In genomic region chr7:2488272-2488645, GRCh38 we compare ENCODE assay signal across 23 cellular contexts. TPM values are rescaled to one million over a fixed set of nuclear protein-coding genes. Genes with fewer than 3 reads are reported as not detected.
DNase-seq lines count a peak whose midpoint lies in the region; ATAC-seq and TF ChIP-seq lines count a peak whose summit lies in the region.
"Had no signal": no experiment of that assay in that cellular context is flagged by ENCODE, and none has a peak within 500 bp of the region (broad histone marks: within the 10 kb centered on the region; RNA-seq: fewer than 3 reads in every experiment).

No MANE protein-coding gene starts in this region.

- intact Hi-C loops in activated CD8-positive, alpha-beta T cell treated with anti-CD3 and anti-CD28 coated beads for 36 hours (cut with micrococcal nuclease), result no loop called here
- intact Hi-C loops in left cardiac atrium (cut with DNase I), result no loop called here
- intact Hi-C loops in psoas muscle (cut with DNase I), result no loop called here
- intact Hi-C loops in vagina (cut with DNase I), result no loop called here
- intact Hi-C loops in upper lobe of right lung (cut with DNase I), result no loop called here

- H3K27me3 Mint-ChIP-seq in activated CD8-positive, alpha-beta T cell treated with anti-CD3 and anti-CD28 coated beads, Interleukin-2, amount 10 ng/mL, durations not matched to agents 7 days and 5 days (ENCODE audit: low read depth), result peaks cover 15% of the 10 kb centered on the region
- peaks cover 2% of the 10 kb centered on the region for H3K27me3 Mint-ChIP-seq in activated CD8-positive, alpha-beta T cell treated with anti-CD3 and anti-CD28 coated beads for 36 hours

- H3K27ac ChIP-seq in psoas muscle (peak overlapping the region; percentile 30), vagina (peak overlapping the region; percentile 79), upper lobe of right lung (no peak overlapping the region)

- H3K36me3 Mint-ChIP-seq in activated CD8-positive, alpha-beta T cell treated with anti-CD3 and anti-CD28 coated beads, Interleukin-2, amount 10 ng/mL, durations not matched to agents 7 days and 5 days (ENCODE audit: low read depth), result no peaks in the 10 kb centered on the region
- H3K36me3 Mint-ChIP-seq in activated CD8-positive, alpha-beta T cell treated with anti-CD3 and anti-CD28 coated beads for 36 hours (ENCODE audit: low read depth), result no peaks in the 10 kb centered on the region
- H3K36me3 Mint-ChIP-seq: activated CD4-positive, alpha-beta memory T cell treated with anti-CD3 and anti-CD28 coated beads for 36 hours had no signal

- no peak overlapping the region for H3K4me3 ChIP-seq in psoas muscle
- no peak overlapping the region for H3K4me3 ChIP-seq in vagina
- H3K4me3 ChIP-seq in upper lobe of right lung, result no peak overlapping the region
- H3K4me3 ChIP-seq: smooth muscle cell had no signal

- no peak for TF ChIP-seq CTCF in activated CD8-positive, alpha-beta T cell treated with anti-CD3 and anti-CD28 coated beads for 36 hours (IDR thresholded peaks at IDR 0.05)
- TF ChIP-seq CTCF in psoas muscle (IDR thresholded peaks at IDR 0.05), result no peak
- no peak for TF ChIP-seq CTCF in vagina (IDR thresholded peaks at IDR 0.05)
- no peak for TF ChIP-seq CTCF in upper lobe of right lung (IDR thresholded peaks at IDR 0.05)

- H3K36me3 ChIP-seq in psoas muscle (ENCODE audit: insufficient read depth in 1 of 2, low read depth in 1 of 2) (no peaks in the 10 kb centered on the region), vagina (no peaks in the 10 kb centered on the region), upper lobe of right lung (no peaks in the 10 kb centered on the region)

- POLR2A ChIA-PET in activated CD8-positive, alpha-beta T cell treated with anti-CD3 and anti-CD28 coated beads, Interleukin-2, amount 10 ng/mL, durations not matched to agents 7 days and 5 days (lab: Charles Lee), result no interaction called here
- POLR2A ChIA-PET in activated CD8-positive, alpha-beta T cell treated with anti-CD3 and anti-CD28 coated beads for 36 hours (lab: Charles Lee), result no interaction called here

- CTCF ChIA-PET in activated CD8-positive, alpha-beta T cell treated with anti-CD3 and anti-CD28 coated beads, Interleukin-2, amount 10 ng/mL, durations not matched to agents 7 days and 5 days (lab: Charles Lee), result interaction anchor here (0.9 to 1.4 kb wide), 3 partner anchors 10 to 19 kb away, joined by 3 to 4 read pairs (median 4); no protein-coding TSS in a partner anchor
- CTCF ChIA-PET in activated CD8-positive, alpha-beta T cell treated with anti-CD3 and anti-CD28 coated beads for 36 hours (lab: Charles Lee), result interaction anchor here (0.9 kb wide), 1 partner anchor 20 kb away, joined by 3 read pairs; no protein-coding TSS in a partner anchor

- H3K27ac Mint-ChIP-seq in activated CD8-positive, alpha-beta T cell treated with anti-CD3 and anti-CD28 coated beads, Interleukin-2, amount 10 ng/mL, durations not matched to agents 7 days and 5 days, result peak overlapping the region; percentile 39
- no peak overlapping the region for H3K27ac Mint-ChIP-seq in activated CD8-positive, alpha-beta T cell treated with anti-CD3 and anti-CD28 coated beads for 36 hours
- H3K27ac Mint-ChIP-seq: activated CD4-positive, alpha-beta memory T cell treated with anti-CD3 and anti-CD28 coated beads for 36 hours; activated T-helper 1 cell treated with anti-CD3 and anti-CD28 coated beads, Interleukin-12 subunit alpha, Interleukin-12 subunit beta, Interleukin-2, Interleukin-4 antibody, amounts not matched to agents 30 ng/mL and 10 ng/mL and 1 ng/mL, durations not matched to agents 14 hours and 24 hours and 36 hours had no signal

- no peak for ATAC-seq in activated CD8-positive, alpha-beta T cell treated with anti-CD3 and anti-CD28 coated beads, Interleukin-2, amount 10 ng/mL, durations not matched to agents 7 days and 5 days
- ATAC-seq in activated CD8-positive, alpha-beta T cell treated with anti-CD3 and anti-CD28 coated beads for 36 hours, result no peak
- ATAC-seq in left cardiac atrium (peak; percentile 36 to 80), psoas muscle (peak; percentile 46 to 80 (median 72)), upper lobe of right lung (no peak), HG02610 (IDR thresholded peaks at IDR 0.05; ENCODE audit: unreplicated experiment) (no peak), GM21526 (IDR thresholded peaks at IDR 0.05; ENCODE audit: low FRiP score, unreplicated experiment) (no peak)
- ATAC-seq: SK-N-SH treated with all-trans-retinoic acid at 6 μM for 48 hours had no signal

- 14 to 23% (median 19%) methylated on average over 8 of the region's 8 CpGs for WGBS in psoas muscle, 3 donors

- DNase-seq in activated CD8-positive, alpha-beta T cell treated with anti-CD3 and anti-CD28 coated beads, Interleukin-2, amount 10 ng/mL, durations not matched to agents 7 days and 5 days, result no peak
- no peak for DNase-seq in activated CD8-positive, alpha-beta T cell treated with anti-CD3 and anti-CD28 coated beads for 36 hours
- DNase-seq in left cardiac atrium, result peak; percentile 73
- peak; percentile 80 to 87 for DNase-seq in psoas muscle
- DNase-seq in vagina (ENCODE audit: extremely low spot score in 2 of 2), result no peak
- DNase-seq in upper lobe of right lung, result no peak
- DNase-seq: 8988T; activated CD4-positive, alpha-beta memory T cell treated with anti-CD3 and anti-CD28 coated beads for 36 hours; CD8-positive, alpha-beta memory T cell; NCI-H187 treated with DMSO at 0.1 percent for 48 hours; NCI-H524; OCI-M1; stimulated activated naive CD4-positive, alpha-beta T cell treated with Interleukin-2 at 50 U/mL for 16 hours had no signal

- H3K4me1 ChIP-seq in psoas muscle (peaks cover 11% of the 10 kb centered on the region), vagina (peaks cover 42% of the 10 kb centered on the region), upper lobe of right lung (peaks cover 10% of the 10 kb centered on the region)

- H3K4me1 Mint-ChIP-seq in activated CD8-positive, alpha-beta T cell treated with anti-CD3 and anti-CD28 coated beads, Interleukin-2, amount 10 ng/mL, durations not matched to agents 7 days and 5 days (ENCODE audit: low read depth), result no peaks in the 10 kb centered on the region
- no peaks in the 10 kb centered on the region for H3K4me1 Mint-ChIP-seq in activated CD8-positive, alpha-beta T cell treated with anti-CD3 and anti-CD28 coated beads for 36 hours (ENCODE audit: low read depth)

- H3K27me3 ChIP-seq in psoas muscle (ENCODE audit: insufficient read depth in 3 of 3, low read length in 2 of 3) (peaks cover 0 to 22% (median 3%) of the 10 kb centered on the region in 3 donors), vagina (no peaks in the 10 kb centered on the region), upper lobe of right lung (no peaks in the 10 kb centered on the region)

- no peaks in the 10 kb centered on the region for H3K9me3 Mint-ChIP-seq in activated CD8-positive, alpha-beta T cell treated with anti-CD3 and anti-CD28 coated beads, Interleukin-2, amount 10 ng/mL, durations not matched to agents 7 days and 5 days (ENCODE audit: insufficient read depth)
- H3K9me3 Mint-ChIP-seq in activated CD8-positive, alpha-beta T cell treated with anti-CD3 and anti-CD28 coated beads for 36 hours, result peaks cover 2% of the 10 kb centered on the region
- H3K9me3 Mint-ChIP-seq: activated CD4-positive, alpha-beta memory T cell treated with anti-CD3 and anti-CD28 coated beads for 36 hours; activated T-helper 1 cell treated with anti-CD3 and anti-CD28 coated beads, Interleukin-12 subunit alpha, Interleukin-12 subunit beta, Interleukin-2, Interleukin-4 antibody, amounts not matched to agents 30 ng/mL and 10 ng/mL and 1 ng/mL, durations not matched to agents 14 hours and 24 hours and 36 hours; CD8-positive, alpha-beta memory T cell had no signal

- peak in 1 of 2 donors; percentile 1 for TF ChIP-seq POLR2A in vagina (IDR thresholded peaks at IDR 0.05)

- H3K4me3 Mint-ChIP-seq in activated CD8-positive, alpha-beta T cell treated with anti-CD3 and anti-CD28 coated beads, Interleukin-2, amount 10 ng/mL, durations not matched to agents 7 days and 5 days, result no peak overlapping the region
- no peak overlapping the region for H3K4me3 Mint-ChIP-seq in activated CD8-positive, alpha-beta T cell treated with anti-CD3 and anti-CD28 coated beads for 36 hours
- H3K4me3 Mint-ChIP-seq: activated CD4-positive, alpha-beta memory T cell treated with anti-CD3 and anti-CD28 coated beads for 36 hours; activated T-helper 1 cell treated with anti-CD3 and anti-CD28 coated beads, Interleukin-12 subunit alpha, Interleukin-12 subunit beta, Interleukin-2, Interleukin-4 antibody, amounts not matched to agents 30 ng/mL and 10 ng/mL and 1 ng/mL, durations not matched to agents 14 hours and 24 hours and 36 hours; CD8-positive, alpha-beta memory T cell had no signal

- no peaks in the 10 kb centered on the region for H3K9me3 ChIP-seq in psoas muscle
- no peaks in the 10 kb centered on the region for H3K9me3 ChIP-seq in vagina
- no peaks in the 10 kb centered on the region for H3K9me3 ChIP-seq in upper lobe of right lung

RNA-seq across cellular contexts. Expression of gene GRIFIN, which starts 12.1 kb away (rescaled TPM):
- not detected for total RNA-seq in activated CD8-positive, alpha-beta T cell treated with anti-CD3 and anti-CD28 coated beads, Interleukin-2, amount 10 ng/mL, durations not matched to agents 7 days and 5 days
- not detected for total RNA-seq in activated CD8-positive, alpha-beta T cell treated with anti-CD3 and anti-CD28 coated beads for 36 hours
- total RNA-seq in left cardiac atrium (not detected), psoas muscle (not detected), vagina (not detected), upper lobe of right lung (not detected)
- not detected for polyA plus RNA-seq in psoas muscle
- total RNA-seq: activated CD4-positive, alpha-beta memory T cell treated with anti-CD3 and anti-CD28 coated beads for 36 hours; activated T-helper 1 cell treated with anti-CD3 and anti-CD28 coated beads, Interleukin-12 subunit alpha, Interleukin-12 subunit beta, Interleukin-2, Interleukin-4 antibody, amounts not matched to agents 30 ng/mL and 10 ng/mL and 1 ng/mL, durations not matched to agents 14 hours and 24 hours and 36 hours; astrocyte; CD8-positive, alpha-beta memory T cell; dermis microvascular lymphatic vessel endothelial cell; lung microvascular endothelial cell; neural crest cell; smooth muscle cell had no signal
- polyA plus RNA-seq: CD8-positive, alpha-beta memory T cell; esophagus; smooth muscle cell had no signal

RNA-seq across cellular contexts. Expression of gene LFNG, which starts 31.3 kb away (rescaled TPM):
- total RNA-seq in activated CD8-positive, alpha-beta T cell treated with anti-CD3 and anti-CD28 coated beads, Interleukin-2, amount 10 ng/mL, durations not matched to agents 7 days and 5 days, result 100 to 1,000 TPM; 134 to 136 TPM
- total RNA-seq in activated CD8-positive, alpha-beta T cell treated with anti-CD3 and anti-CD28 coated beads for 36 hours, result 10 to 100 TPM; 50.6 TPM
- total RNA-seq in left cardiac atrium (1 to 10 TPM; 8.7 to 9.2 TPM), psoas muscle (1 to 10 TPM; 2.4 to 3.0 (median 2.8) TPM), vagina (36.8 TPM), upper lobe of right lung (35.4 TPM)
- polyA plus RNA-seq in psoas muscle, result 1 to 10 TPM; 1.3 to 2.1 (median 2.0) TPM

Comparison
In these comparisons a context has a peak if more than half of its experiments do, and no peak if none do; other contexts are left out.
1. ATAC-seq: peak in left cardiac atrium (2 of 2) and psoas muscle (4 of 4); none in activated CD8-positive, alpha-beta T cell treated with anti-CD3 and anti-CD28 coated beads, Interleukin-2, amount 10 ng/mL, durations not matched to agents 7 days and 5 days (single experiment), activated CD8-positive, alpha-beta T cell treated with anti-CD3 and anti-CD28 coated beads for 36 hours (single experiment), upper lobe of right lung (single experiment), HG02610 (single experiment) and GM21526 (single experiment).
2. DNase-seq: peak in left cardiac atrium (single experiment) and psoas muscle (2 of 2); none in activated CD8-positive, alpha-beta T cell treated with anti-CD3 and anti-CD28 coated beads, Interleukin-2, amount 10 ng/mL, durations not matched to agents 7 days and 5 days (single experiment), activated CD8-positive, alpha-beta T cell treated with anti-CD3 and anti-CD28 coated beads for 36 hours (single experiment), vagina (0 of 2) and upper lobe of right lung (single experiment).